ENCODE assay signal across 16 cellular contexts in the genomic region with DNA sequence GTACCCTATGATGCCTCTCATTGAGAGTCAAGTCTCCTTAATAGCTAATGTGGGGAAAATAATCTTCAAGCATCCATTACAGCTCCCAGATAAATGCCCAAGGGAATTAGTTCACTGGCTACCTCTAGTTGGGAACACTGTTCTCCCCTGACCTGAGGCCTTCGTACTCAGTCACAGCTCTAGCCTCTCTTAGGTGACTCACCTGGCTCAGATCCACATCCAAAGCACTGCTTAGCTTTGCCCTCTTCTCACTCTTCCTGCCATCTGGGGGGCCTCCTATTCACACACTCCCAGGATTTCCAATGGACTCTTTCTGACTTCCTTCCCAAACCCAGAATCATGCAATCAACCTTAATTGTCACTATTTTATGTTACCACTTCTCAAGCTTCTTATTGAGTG.
"Had no signal": no experiment of that assay in that cellular context is flagged by ENCODE, and none has a peak within 500 bp of the region (broad histone marks: within the 10 kb centered on the region; RNA-seq: fewer than 3 reads in every experiment).

No MANE protein-coding gene starts in this region.

- H3K27ac ChIP-seq: body of pancreas, epithelial cell of prostate, right atrium auricular region, thyroid gland had no signal

- H3K27me3 Mint-ChIP-seq: activated CD8-positive, alpha-beta memory T cell treated with anti-CD3 and anti-CD28 coated beads, Interleukin-2, amount 10 ng/mL, durations not matched to agents 7 days and 5 days; activated naive CD4-positive, alpha-beta T cell treated with anti-CD3 and anti-CD28 coated beads, Interleukin-2, amount 50 U/mL, for 24 hours; naive thymus-derived CD4-positive, alpha-beta T cell had no signal

- H3K36me3 ChIP-seq: right atrium auricular region, thyroid gland had no signal

- H3K27ac Mint-ChIP-seq: activated CD8-positive, alpha-beta memory T cell treated with anti-CD3 and anti-CD28 coated beads, Interleukin-2, amount 10 ng/mL, durations not matched to agents 7 days and 5 days; activated naive CD4-positive, alpha-beta T cell treated with anti-CD3 and anti-CD28 coated beads, Interleukin-2, amount 50 U/mL, for 24 hours; activated T-cell treated with anti-CD3 and anti-CD28 coated beads, Interleukin-2, amount 50 U/mL, for 24 hours; naive thymus-derived CD4-positive, alpha-beta T cell had no signal

- DNase-seq: activated CD4-positive, alpha-beta T cell treated with anti-CD3 and anti-CD28 coated beads, Interleukin-2, amount 50 U/mL, for 4 hours; activated CD8-positive, alpha-beta memory T cell treated with anti-CD3 and anti-CD28 coated beads, Interleukin-2, amount 10 ng/mL, durations not matched to agents 7 days and 5 days; activated effector memory CD4-positive, alpha-beta T cell treated with Interleukin-2 at 50 U/mL for 16 hours; activated T-cell treated with anti-CD3 and anti-CD28 coated beads, Interleukin-2, amount 50 U/mL, for 24 hours; body of pancreas; effector memory CD4-positive, alpha-beta T cell; hypothalamus; left cardiac atrium; naive thymus-derived CD4-positive, alpha-beta T cell; posterior cingulate gyrus; thyroid gland had no signal

- H3K9me3 Mint-ChIP-seq: activated naive CD4-positive, alpha-beta T cell treated with anti-CD3 and anti-CD28 coated beads, Interleukin-2, amount 50 U/mL, for 24 hours; activated T-cell treated with anti-CD3 and anti-CD28 coated beads, Interleukin-2, amount 50 U/mL, for 24 hours had no signal

- H3K4me1 Mint-ChIP-seq: activated CD8-positive, alpha-beta memory T cell treated with anti-CD3 and anti-CD28 coated beads, Interleukin-2, amount 10 ng/mL, durations not matched to agents 7 days and 5 days; activated naive CD4-positive, alpha-beta T cell treated with anti-CD3 and anti-CD28 coated beads, Interleukin-2, amount 50 U/mL, for 24 hours; naive thymus-derived CD4-positive, alpha-beta T cell had no signal

- H3K4me3 Mint-ChIP-seq: activated CD8-positive, alpha-beta memory T cell treated with anti-CD3 and anti-CD28 coated beads, Interleukin-2, amount 10 ng/mL, durations not matched to agents 7 days and 5 days; activated naive CD4-positive, alpha-beta T cell treated with anti-CD3 and anti-CD28 coated beads, Interleukin-2, amount 50 U/mL, for 24 hours; activated T-cell treated with anti-CD3 and anti-CD28 coated beads, Interleukin-2, amount 50 U/mL, for 24 hours; naive thymus-derived CD4-positive, alpha-beta T cell had no signal

- H3K4me3 ChIP-seq: body of pancreas, lung, right atrium auricular region, smooth muscle cell, thyroid gland had no signal

- H3K36me3 Mint-ChIP-seq: activated naive CD4-positive, alpha-beta T cell treated with anti-CD3 and anti-CD28 coated beads, Interleukin-2, amount 50 U/mL, for 24 hours; naive thymus-derived CD4-positive, alpha-beta T cell had no signal

- H3K4me1 ChIP-seq: body of pancreas, right atrium auricular region, thyroid gland had no signal

- H3K9me3 ChIP-seq: body of pancreas, right atrium auricular region, thyroid gland had no signal

- H3K27me3 ChIP-seq: body of pancreas, right atrium auricular region, thyroid gland had no signal
